In genomic region chr1:43171876-43172531, GRCh38 we compare ENCODE assay signal across 8 cellular contexts. TPM values are rescaled to one million over a fixed set of nuclear protein-coding genes. Genes with fewer than 3 reads are reported as not detected.
DNase-seq lines count a peak whose midpoint lies in the region; ATAC-seq and TF ChIP-seq lines count a peak whose summit lies in the region.

Gene CFAP57 (plus strand): TSS chr1:43172330. CDS start chr1:43172754, 424 bp downstream.
Gene EBNA1BP2 (minus strand): TSS chr1:43172290. CDS start chr1:43172118, 172 bp downstream.

- peak within 1 kb of the TSS; percentile 9 for H3K4ac ChIP-seq in trophoblast cell (ENCODE audit: low read depth, low read length)

- TF ChIP-seq CTCF in GM12875 (IDR thresholded peaks at IDR 0.05; ENCODE audit: borderline replicate concordance, insufficient read depth, low read depth, low read length) (no peak), heart left ventricle (IDR thresholded peaks at IDR 0.05) (no peak), transverse colon (IDR thresholded peaks at IDR 0.05) (no peak)

- peak within 1 kb of the TSS; percentile 1 for H4K12ac ChIP-seq in trophoblast cell (ENCODE audit: low read depth, low read length)

- H3K27me3 ChIP-seq in heart left ventricle (peaks cover 0 to 13% (median 0%) of the 10 kb centered on the region in 9 donors), trophoblast cell (ENCODE audit: insufficient read depth, low read length) (no peaks in the 10 kb centered on the region), transverse colon (peaks cover 15% of the 10 kb centered on the region)

- H3K27ac ChIP-seq in heart left ventricle (peak within 1 kb of the TSS in 10 of 12 donors; percentile 35 to 72 (median 48)), trophoblast cell (ENCODE audit: low read depth, low read length) (no peak within 1 kb of the TSS), transverse colon (peak within 1 kb of the TSS; percentile 39 to 80 (median 61))

- H3K9me3 ChIP-seq in heart left ventricle (no peaks in the 10 kb centered on the region), trophoblast cell (ENCODE audit: insufficient read depth, low read depth, low read length) (no peaks in the 10 kb centered on the region), transverse colon (no peaks in the 10 kb centered on the region)

- H3K4me1 Mint-ChIP-seq in activated naive CD8-positive, alpha-beta T cell treated with anti-CD3 and anti-CD28 coated beads, Interleukin-2, amount 10 ng/mL, durations not matched to agents 7 days and 5 days = peaks cover 21% of the 10 kb centered on the region

- H3K79me2 ChIP-seq in trophoblast cell (ENCODE audit: control insufficient read depth, insufficient read depth, low read length, poor library complexity) = peaks cover 4% of the 10 kb centered on the region

- H2AK5ac ChIP-seq in trophoblast cell (ENCODE audit: low read length) = no peak within 1 kb of the TSS

- H2BK12ac ChIP-seq in trophoblast cell (ENCODE audit: low read length) = no peak within 1 kb of the TSS

- peaks cover 1% of the 10 kb centered on the region for H3K9me3 Mint-ChIP-seq in activated naive CD8-positive, alpha-beta T cell treated with anti-CD3 and anti-CD28 coated beads, Interleukin-2, amount 10 ng/mL, durations not matched to agents 7 days and 5 days

- TF ChIP-seq POLR2A in heart left ventricle (IDR thresholded peaks at IDR 0.05) (peak in 1 of 2 donors; percentile 33), transverse colon (IDR thresholded peaks at IDR 0.05) (peak; percentile 26)

- H3K27me3 Mint-ChIP-seq in activated naive CD8-positive, alpha-beta T cell treated with anti-CD3 and anti-CD28 coated beads, Interleukin-2, amount 10 ng/mL, durations not matched to agents 7 days and 5 days = peaks cover 15% of the 10 kb centered on the region

- H3K4me2 ChIP-seq in trophoblast cell (ENCODE audit: low read length) = peak within 1 kb of the TSS; percentile 74

- no peak for TF ChIP-seq EP300 in transverse colon (IDR thresholded peaks at IDR 0.05; ENCODE audit: low read depth)

- ATAC-seq in HG02763 (IDR thresholded peaks at IDR 0.05; ENCODE audit: unreplicated experiment) (peak; percentile 89), heart left ventricle (peak; percentile 82 to 96 (median 94))
- ATAC-seq in activated naive CD8-positive, alpha-beta T cell treated with anti-CD3 and anti-CD28 coated beads, Interleukin-2, amount 10 ng/mL, durations not matched to agents 7 days and 5 days (ENCODE audit: low read depth) = peak; percentile 92

- H3K36me3 Mint-ChIP-seq in activated naive CD8-positive, alpha-beta T cell treated with anti-CD3 and anti-CD28 coated beads, Interleukin-2, amount 10 ng/mL, durations not matched to agents 7 days and 5 days = peaks cover 9% of the 10 kb centered on the region

- peak within 1 kb of the TSS; percentile 94 for H3K4me3 Mint-ChIP-seq in activated naive CD8-positive, alpha-beta T cell treated with anti-CD3 and anti-CD28 coated beads, Interleukin-2, amount 10 ng/mL, durations not matched to agents 7 days and 5 days

- no peak within 1 kb of the TSS for H2BK5ac ChIP-seq in trophoblast cell (ENCODE audit: low read depth, low read length, poor library complexity)

- no peak within 1 kb of the TSS for H3K23ac ChIP-seq in trophoblast cell (ENCODE audit: low read length)

- peak within 1 kb of the TSS; percentile 80 for H4K8ac ChIP-seq in trophoblast cell (ENCODE audit: low read depth, low read length)

- H3K4me1 ChIP-seq in heart left ventricle = peaks cover 0 to 19% (median 12%) of the 10 kb centered on the region in 12 donors
- H3K4me1 ChIP-seq in trophoblast cell (ENCODE audit: control insufficient read depth in 1 of 2, insufficient read depth in 2 of 2, low read length in 2 of 2) = peaks cover 5% of the 10 kb centered on the region in 2 experiments
- peaks cover 0 to 12% (median 9%) of the 10 kb centered on the region in 4 donors for H3K4me1 ChIP-seq in transverse colon

- peak within 1 kb of the TSS; percentile 40 for H3K18ac ChIP-seq in trophoblast cell (ENCODE audit: low read length)

- peak within 1 kb of the TSS; percentile 95 for H3K4me3 ChIP-seq in GM12875 (ENCODE audit: low read depth, low read length)
- H3K4me3 ChIP-seq in heart left ventricle = peak within 1 kb of the TSS; percentile 72 to 98 (median 88)
- H3K4me3 ChIP-seq in trophoblast cell (ENCODE audit: low read depth, low read length) = peak within 1 kb of the TSS; percentile 96
- H3K4me3 ChIP-seq in transverse colon = peak within 1 kb of the TSS; percentile 64 to 81 (median 72)

- no peaks in the 10 kb centered on the region for H3K79me1 ChIP-seq in trophoblast cell (ENCODE audit: low read length)

- H3K9ac ChIP-seq in trophoblast cell (ENCODE audit: low read length) = peak within 1 kb of the TSS; percentile 87

- H2AFZ ChIP-seq in trophoblast cell (ENCODE audit: insufficient read depth, low read length, poor library complexity) = peak within 1 kb of the TSS; percentile 62

- in situ Hi-C loops in transverse colon (cut with MboI; ENCODE audit: low pct_ligation_motif_present in 1 of 4, low pct_unique_long_range_greater_than_20kb in 1 of 4, low sequenced_read_pairs in 3 of 4) = no loop called here

- 0% methylated on average over 38 to 45 of the region's 45 CpGs for WGBS in heart left ventricle, 4 donors
- no CpG with 5 or more reads among the region's 45 CpGs for WGBS in trophoblast cell (ENCODE audit: extremely low coverage, insufficient coverage, insufficient read length)
- 1 to 8% methylated on average over 5 to 32 of the region's 45 CpGs for WGBS in transverse colon (ENCODE audit: low coverage in 1 of 2), 2 donors

- peak within 1 kb of the TSS; percentile 91 for H3K27ac Mint-ChIP-seq in activated naive CD8-positive, alpha-beta T cell treated with anti-CD3 and anti-CD28 coated beads, Interleukin-2, amount 10 ng/mL, durations not matched to agents 7 days and 5 days

- no peak within 1 kb of the TSS for H4K91ac ChIP-seq in trophoblast cell (ENCODE audit: low read depth, low read length)

- POLR2A ChIA-PET in activated naive CD8-positive, alpha-beta T cell treated with anti-CD3 and anti-CD28 coated beads, Interleukin-2, amount 10 ng/mL, durations not matched to agents 7 days and 5 days (lab: Charles Lee) = interaction anchor here (1.1 to 1.5 kb wide), 3 partner anchors 197 to 477 kb away, joined by 4 to 5 read pairs (median 5); partner anchors contain the start of gene C1orf50

- DNase-seq in NCI-H128 (lab: John Stamatoyannopoulos, UW; ENCODE audit: unreplicated experiment) = peak; percentile 74
- peak; percentile 84 for DNase-seq in SKM-1 treated with dmso at 0.1 percent for 144 hours (lab: John Stamatoyannopoulos, UW; ENCODE audit: unreplicated experiment)
- DNase-seq in activated naive CD8-positive, alpha-beta T cell treated with anti-CD3 and anti-CD28 coated beads, Interleukin-2, amount 10 ng/mL, durations not matched to agents 7 days and 5 days = peak; percentile 86
- DNase-seq in heart left ventricle = peak; percentile 87 to 92 (median 90)
- DNase-seq in trophoblast cell = peak; percentile 92 to 98
- peak; percentile 93 for DNase-seq in transverse colon

- intact Hi-C loops in heart left ventricle (cut with DNase I) (loop anchor here in 3 of 10 donors (2.0 kb wide), 1 partner anchor 35 kb away; no protein-coding TSS in a partner anchor), transverse colon (cut with DNase I; ENCODE audit: low total_unique reads) (no loop called here)

- no peak within 1 kb of the TSS for H2BK120ac ChIP-seq in trophoblast cell (ENCODE audit: insufficient read depth, low read length, poor library complexity)

- H3K36me3 ChIP-seq in heart left ventricle (peaks cover 0 to 38% (median 32%) of the 10 kb centered on the region in 9 donors), trophoblast cell (ENCODE audit: control insufficient read depth in 1 of 2, insufficient read depth in 2 of 2, low read length in 2 of 2) (peaks cover 5 to 21% of the 10 kb centered on the region in 2 experiments), transverse colon (peaks cover 0 to 20% (median 4%) of the 10 kb centered on the region in 4 donors)

- H3K14ac ChIP-seq in trophoblast cell (ENCODE audit: low read length) = peak within 1 kb of the TSS; percentile 38

RNA-seq across cellular contexts. Expression of gene CFAP57, which starts in this region (rescaled TPM):
- total RNA-seq in activated naive CD8-positive, alpha-beta T cell treated with anti-CD3 and anti-CD28 coated beads, Interleukin-2, amount 10 ng/mL, durations not matched to agents 7 days and 5 days = not detected
- total RNA-seq in heart left ventricle = under 1 TPM in 4 of 9 donors, not detected in 5; 0.07 to 0.34 (median 0.16) TPM
- polyA plus RNA-seq in heart left ventricle = under 1 TPM; 0.08 to 0.12 TPM
- polyA plus RNA-seq in trophoblast cell (2013) = 0.07 and 0.16 TPM in 2 replicates
- not detected for total RNA-seq in transverse colon

RNA-seq across cellular contexts. Expression of gene EBNA1BP2, which starts in this region (rescaled TPM):
- total RNA-seq in activated naive CD8-positive, alpha-beta T cell treated with anti-CD3 and anti-CD28 coated beads, Interleukin-2, amount 10 ng/mL, durations not matched to agents 7 days and 5 days = 10 to 100 TPM; 34.5 to 40.0 TPM
- 10 to 100 TPM; 22.8 to 62.1 (median 27.2) TPM for total RNA-seq in heart left ventricle
- polyA plus RNA-seq in heart left ventricle = 100 to 1,000 TPM in 1 of 2 donors, 10 to 100 TPM in 1; 32.9 to 166 TPM
- polyA plus RNA-seq in trophoblast cell (2013) = 78.8 and 81.4 TPM in 2 replicates
- 10 to 100 TPM; 12.5 to 35.5 (median 30.1) TPM for total RNA-seq in transverse colon
